Comparison of ENCODE assay signal across 9 cellular contexts in genomic region chr2:61144697-61145268, GRCh38. TPM values are rescaled to one million over a fixed set of nuclear protein-coding genes. Genes with fewer than 3 reads are reported as not detected.
DNase-seq lines count a peak whose midpoint lies in the region; ATAC-seq and TF ChIP-seq lines count a peak whose summit lies in the region.
"Had no signal": no experiment of that assay in that cellular context is flagged by ENCODE, and none has a peak within 500 bp of the region (broad histone marks: within the 10 kb centered on the region; RNA-seq: fewer than 3 reads in every experiment).

No MANE protein-coding gene starts in this region.

- peak; percentile 13; the same call in 1 of the 2 replicates for TF ChIP-seq CTCF in 22Rv1 (IDR thresholded peaks at IDR 0.05)
- TF ChIP-seq CTCF in lower lobe of right lung (IDR thresholded peaks at IDR 0.05), result no peak

- peaks cover 6% of the 10 kb centered on the region for H3K4me1 ChIP-seq in lower lobe of right lung

- no peaks in the 10 kb centered on the region for H3K27me3 ChIP-seq in lower lobe of right lung (ENCODE audit: low read depth)

- peaks cover 17% of the 10 kb centered on the region for H3K36me3 ChIP-seq in lower lobe of right lung

- peak; percentile 97 for DNase-seq in NCI-H748 (lab: John Stamatoyannopoulos, UW; ENCODE audit: unreplicated experiment)
- peak; percentile 96 for DNase-seq in activated CD8-positive, alpha-beta memory T cell treated with anti-CD3 and anti-CD28 coated beads for 24 hours
- DNase-seq in effector CD8-positive, alpha-beta T cell (lab: John Stamatoyannopoulos, UW), result peak; percentile 90
- peak; percentile 97 for DNase-seq in lower lobe of right lung
- peak; percentile 88 to 91 for DNase-seq in stimulated activated CD4-positive, alpha-beta T cell treated with anti-CD3 and anti-CD28 coated beads, Interleukin-4, amount 100 ng/mL, for 48 hours (ENCODE audit: low read depth in 2 of 2)
- DNase-seq: DND-41 had no signal

- H3K27ac ChIP-seq in 22Rv1 (peak overlapping the region; percentile 65), lower lobe of right lung (peak overlapping the region; percentile 86)

- ATAC-seq in GM18858 (IDR thresholded peaks at IDR 0.05; ENCODE audit: unreplicated experiment) (peak; percentile 94), HG03095 (IDR thresholded peaks at IDR 0.05; ENCODE audit: unreplicated experiment) (peak; percentile 84), lower lobe of right lung (peak; percentile 99)

- no peaks in the 10 kb centered on the region for H3K9me3 ChIP-seq in lower lobe of right lung

- H3K4me3 ChIP-seq in lower lobe of right lung, result peak overlapping the region; percentile 73

- intact Hi-C loops in lower lobe of right lung (cut with DNase I), result no loop called here

RNA-seq across cellular contexts. Expression of gene C2orf74, which starts 17.2 kb away (rescaled TPM):
- 17.4 TPM for total RNA-seq in lower lobe of right lung

Comparison
In these comparisons a context has a peak if more than half of its experiments do, and no peak if none do; other contexts are left out.
1. Peak in every context shown above with its lines: DNase-seq, ATAC-seq, H3K4me3 ChIP-seq and H3K27ac ChIP-seq.